7 cellular contexts compared by ENCODE assay signal in genomic region chr12:22008196-22008595, GRCh38.
"Had no signal": no experiment of that assay in that cellular context is flagged by ENCODE, and none has a peak within 500 bp of the region (broad histone marks: within the 10 kb centered on the region; RNA-seq: fewer than 3 reads in every experiment).

No MANE protein-coding gene starts in this region.

- FAIRE-seq: HepG2, HTR-8/SVneo, K562 had no signal

- H3K27ac Mint-ChIP-seq: IgD-negative memory B cell had no signal

- H3K4me1 Mint-ChIP-seq: IgD-negative memory B cell had no signal

- H3K4me3 Mint-ChIP-seq: IgD-negative memory B cell had no signal

- ATAC-seq: HepG2, K562 had no signal

- DNase-seq: IMR-90, KBM-7, KG1 had no signal
